ENCODE assay signal across 28 cellular contexts in the genomic region with DNA sequence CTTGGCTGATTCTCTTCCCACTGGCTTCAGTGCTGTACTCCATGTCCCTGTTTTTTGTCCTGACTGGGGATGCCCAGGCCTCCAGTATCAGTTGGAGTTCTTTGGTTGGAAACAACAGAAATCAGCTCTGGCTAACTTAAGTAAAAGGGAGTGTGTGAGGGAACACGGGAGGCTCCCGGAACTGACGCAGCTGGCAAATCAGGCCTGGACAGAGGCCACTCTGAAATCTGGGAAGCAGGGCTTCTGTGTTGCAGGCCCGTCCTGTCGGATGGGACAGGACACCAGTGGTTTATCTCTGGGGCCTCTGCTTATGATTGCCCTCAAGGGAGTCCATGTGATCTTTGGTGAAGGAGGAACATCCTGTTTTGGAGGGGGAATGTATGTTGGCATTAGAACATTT.
DNase-seq lines count a peak whose midpoint lies in the region; ATAC-seq and TF ChIP-seq lines count a peak whose summit lies in the region.
"Had no signal": no experiment of that assay in that cellular context is flagged by ENCODE, and none has a peak within 500 bp of the region (broad histone marks: within the 10 kb centered on the region; RNA-seq: fewer than 3 reads in every experiment).

No MANE protein-coding gene starts in this region.

- no peak for TF ChIP-seq POLR2A in heart left ventricle (IDR thresholded peaks at IDR 0.05)

- no peaks in the 10 kb centered on the region for H3F3A ChIP-seq in PC-3 (ENCODE audit: low read length, unreplicated experiment)

- peaks cover 0 to 18% (median 11%) of the 10 kb centered on the region in 7 donors for H3K4me1 Mint-ChIP-seq in naive thymus-derived CD4-positive, alpha-beta T cell
- H3K4me1 Mint-ChIP-seq: endodermal cell, H9 had no signal

- intact Hi-C loops in heart left ventricle (cut with DNase I) (no loop called here), tibial artery (cut with DNase I; ENCODE audit: low total_unique reads) (no loop called here), PC-3 (cut with micrococcal nuclease) (no loop called here)
- intact Hi-C loops in naive thymus-derived CD4-positive, alpha-beta T cell (cut with micrococcal nuclease), result no loop called here

- CTCF ChIA-PET in naive thymus-derived CD4-positive, alpha-beta T cell (lab: Charles Lee), result no interaction called here
- CTCF ChIA-PET in PC-3 (lab: Charles Lee), result no interaction called here

- no peaks in the 10 kb centered on the region for H3K36me3 ChIP-seq in heart left ventricle
- no peaks in the 10 kb centered on the region for H3K36me3 ChIP-seq in tibial artery
- no peaks in the 10 kb centered on the region for H3K36me3 ChIP-seq in naive thymus-derived CD4-positive, alpha-beta T cell (ENCODE audit: control insufficient read depth in 2 of 3, insufficient read depth in 3 of 3, low read length in 3 of 3)
- H3K36me3 ChIP-seq in PC-3 (ENCODE audit: low read depth, low read length), result no peaks in the 10 kb centered on the region
- H3K36me3 ChIP-seq: BLaER1 treated with 17β-estradiol and CSF1 and Interleukin-3, amounts not matched to agents 10 nM and 100 nM; cardiac muscle cell; esophagus squamous epithelium; prostate gland had no signal

- H3K9me3 Mint-ChIP-seq in naive thymus-derived CD4-positive, alpha-beta T cell, result no peaks in the 10 kb centered on the region
- H3K9me3 Mint-ChIP-seq: activated naive CD4-positive, alpha-beta T cell treated with anti-CD3 and anti-CD28 coated beads, Interleukin-2, amount 50 U/mL, for 72 hours; endodermal cell; H9; stimulated activated naive CD8-positive, alpha-beta T cell treated with anti-CD3 and anti-CD28 coated beads, Interleukin-15, amount 100 ng/mL, for 72 hours had no signal

- no peak overlapping the region for H3K4me2 ChIP-seq in PC-3 (ENCODE audit: low read length)
- H3K4me2 ChIP-seq: KMS-11 had no signal

- H3K27ac ChIP-seq in heart left ventricle, result peak overlapping the region; percentile 11 to 65 (median 49)
- no peak overlapping the region for H3K27ac ChIP-seq in tibial artery
- H3K27ac ChIP-seq in naive thymus-derived CD4-positive, alpha-beta T cell (ENCODE audit: low read depth, low read length), result no peak overlapping the region
- no peak overlapping the region for H3K27ac ChIP-seq in PC-3 (ENCODE audit: low read length)
- H3K27ac ChIP-seq: BLaER1 treated with 17β-estradiol and CSF1 and Interleukin-3, amounts not matched to agents 10 nM and 100 nM; cardiac muscle cell; KMS-11; prostate gland had no signal

- DNase-seq in ecto neural progenitor cell (ENCODE audit: low spot score) (peak; percentile 32), heart left ventricle (peak; percentile 35 to 68 (median 58)), omental fat pad (ENCODE audit: low spot score) (no peak), tibial artery (peak; percentile 65 to 77), nucleus accumbens (lab: John Stamatoyannopoulos, UW) (no peak), PC-3 (no peak)
- no peak for DNase-seq in naive thymus-derived CD4-positive, alpha-beta T cell
- DNase-seq: activated CD4-positive, alpha-beta T cell treated with anti-CD3 and anti-CD28 coated beads, Interleukin-2, amount 50 U/mL, for 4 hours; activated CD4-positive, CD25-positive, alpha-beta regulatory T cell; activated CD8-positive, alpha-beta memory T cell treated with anti-CD3 and anti-CD28 coated beads, Interleukin-2, amount 50 U/mL, for 4 hours; COR-L47; endodermal cell; esophagus squamous epithelium; GDM1; H9; kidney; NCI-H1417 treated with DMSO at 0.1 percent for 48 hours; NCI-H774; RPMI8226; stimulated activated naive CD8-positive, alpha-beta T cell treated with anti-CD3 and anti-CD28 coated beads, Interleukin-15, amount 100 ng/mL, for 72 hours; T-helper 1 cell; trophoblast cell had no signal

- H3K79me2 ChIP-seq in PC-3 (ENCODE audit: low read length), result no peaks in the 10 kb centered on the region

- H4K20me1 ChIP-seq in PC-3 (ENCODE audit: low read length), result no peaks in the 10 kb centered on the region

- WGBS in heart left ventricle, 4 donors, result 69 to 88% (median 80%) methylated on average over 5 of the region's 5 CpGs

- peaks cover 0 to 12% (median 4%) of the 10 kb centered on the region in 5 donors for H3K36me3 Mint-ChIP-seq in naive thymus-derived CD4-positive, alpha-beta T cell
- H3K36me3 Mint-ChIP-seq: activated naive CD4-positive, alpha-beta T cell treated with anti-CD3 and anti-CD28 coated beads, Interleukin-2, amount 50 U/mL, for 72 hours had no signal

- H3K27me3 Mint-ChIP-seq in naive thymus-derived CD4-positive, alpha-beta T cell, result no peaks in the 10 kb centered on the region
- H3K27me3 Mint-ChIP-seq: stimulated activated naive CD8-positive, alpha-beta T cell treated with anti-CD3 and anti-CD28 coated beads, Interleukin-15, amount 100 ng/mL, for 72 hours had no signal

- H3K9me2 ChIP-seq in PC-3 (replicated peaks; ENCODE audit: low read length), result no peaks in the 10 kb centered on the region

- no peak overlapping the region for H2AFZ ChIP-seq in PC-3 (ENCODE audit: low read length)

- H3K4me3 Mint-ChIP-seq in naive thymus-derived CD4-positive, alpha-beta T cell, result no peak overlapping the region
- H3K4me3 Mint-ChIP-seq: endodermal cell; H9; stimulated activated naive CD8-positive, alpha-beta T cell treated with anti-CD3 and anti-CD28 coated beads, Interleukin-15, amount 100 ng/mL, for 72 hours had no signal

- ATAC-seq in heart left ventricle (peak; percentile 72 to 78 (median 76)), omental fat pad (ENCODE audit: low FRiP score) (peak; percentile 53), PC-3 (no peak)
- no peak for ATAC-seq in naive thymus-derived CD4-positive, alpha-beta T cell
- ATAC-seq: activated naive CD4-positive, alpha-beta T cell treated with anti-CD3 and anti-CD28 coated beads, Interleukin-2, amount 50 U/mL, for 72 hours; stimulated activated naive CD8-positive, alpha-beta T cell treated with anti-CD3 and anti-CD28 coated beads, Interleukin-15, amount 100 ng/mL, for 72 hours had no signal

- H3K9ac ChIP-seq in PC-3 (ENCODE audit: low read length), result no peak overlapping the region
- H3K9ac ChIP-seq: BLaER1 treated with 17β-estradiol and CSF1 and Interleukin-3, amounts not matched to agents 10 nM and 100 nM; KMS-11 had no signal

- TF ChIP-seq CTCF in heart left ventricle (IDR thresholded peaks at IDR 0.05), result no peak
- no peak for TF ChIP-seq CTCF in omental fat pad (IDR thresholded peaks at IDR 0.05)
- TF ChIP-seq CTCF in tibial artery (IDR thresholded peaks at IDR 0.05), result no peak
- TF ChIP-seq CTCF in PC-3 (conservative IDR thresholded peaks at IDR 0.05; ENCODE audit: low read depth, low read length), result no peak

- H3K4me1 ChIP-seq in heart left ventricle (peaks cover 0 to 20% (median 5%) of the 10 kb centered on the region in 12 donors), tibial artery (no peaks in the 10 kb centered on the region), PC-3 (ENCODE audit: insufficient read depth, low read length) (no peaks in the 10 kb centered on the region)
- H3K4me1 ChIP-seq in naive thymus-derived CD4-positive, alpha-beta T cell (ENCODE audit: control insufficient read depth in 2 of 2, insufficient read depth in 2 of 2, low read length in 2 of 2), result peaks cover 0 to 4% of the 10 kb centered on the region in 2 donors
- H3K4me1 ChIP-seq: esophagus squamous epithelium, prostate gland had no signal

- no peak overlapping the region for H3K27ac Mint-ChIP-seq in naive thymus-derived CD4-positive, alpha-beta T cell
- H3K27ac Mint-ChIP-seq: activated naive CD4-positive, alpha-beta T cell treated with anti-CD3 and anti-CD28 coated beads, Interleukin-2, amount 50 U/mL, for 72 hours; endodermal cell had no signal

- POLR2A ChIA-PET in naive thymus-derived CD4-positive, alpha-beta T cell (lab: Charles Lee), result no interaction called here
- POLR2A ChIA-PET in PC-3 (lab: Charles Lee; ENCODE audit: unreplicated experiment), result no interaction called here

- no TSS peak for BruUV-seq in PC-3 (replicated peaks; lab: Mats Ljungman, UMichigan)

- H3K27me3 ChIP-seq in heart left ventricle (no peaks in the 10 kb centered on the region), tibial artery (no peaks in the 10 kb centered on the region), PC-3 (ENCODE audit: low read length) (no peaks in the 10 kb centered on the region)
- H3K27me3 ChIP-seq in naive thymus-derived CD4-positive, alpha-beta T cell (ENCODE audit: control insufficient read depth in 2 of 2, insufficient read depth in 2 of 2, low read length in 2 of 2), result no peaks in the 10 kb centered on the region
- H3K27me3 ChIP-seq: BLaER1 treated with 17β-estradiol and CSF1 and Interleukin-3, amounts not matched to agents 10 nM and 100 nM; cardiac muscle cell; esophagus squamous epithelium had no signal

- no peak overlapping the region for H3K4me3 ChIP-seq in heart left ventricle
- no peak overlapping the region for H3K4me3 ChIP-seq in tibial artery
- no peak overlapping the region for H3K4me3 ChIP-seq in naive thymus-derived CD4-positive, alpha-beta T cell (ENCODE audit: low read length)
- H3K4me3 ChIP-seq in PC-3 (ENCODE audit: low read length), result no peak overlapping the region
- H3K4me3 ChIP-seq: BLaER1 treated with 17β-estradiol and CSF1 and Interleukin-3, amounts not matched to agents 10 nM and 100 nM; cardiac muscle cell; esophagus squamous epithelium; prostate gland; skin epidermis had no signal

- H3K9me3 ChIP-seq in heart left ventricle (no peaks in the 10 kb centered on the region), tibial artery (no peaks in the 10 kb centered on the region), PC-3 (ENCODE audit: low read length) (no peaks in the 10 kb centered on the region)
- H3K9me3 ChIP-seq in naive thymus-derived CD4-positive, alpha-beta T cell (ENCODE audit: control insufficient read depth in 2 of 3, low read length in 3 of 3), result no peaks in the 10 kb centered on the region
- H3K9me3 ChIP-seq: esophagus squamous epithelium, prostate gland had no signal

Comparison
In these comparisons a context has a peak if more than half of its experiments do, and no peak if none do; other contexts are left out.
1. DNase-seq: peak in ecto neural progenitor cell (single experiment), heart left ventricle (5 of 5) and tibial artery (2 of 2); none in omental fat pad (single experiment), naive thymus-derived CD4-positive, alpha-beta T cell (0 of 9), nucleus accumbens (0 of 56) and PC-3 (single experiment).
2. ATAC-seq: peak in heart left ventricle (4 of 4) and omental fat pad (single experiment); none in naive thymus-derived CD4-positive, alpha-beta T cell (single experiment) and PC-3 (single experiment).
3. H3K27ac ChIP-seq: peak in heart left ventricle (12 of 12); none in tibial artery (0 of 2), naive thymus-derived CD4-positive, alpha-beta T cell (single experiment) and PC-3 (single experiment).